ENCODE assay signal across 15 cellular contexts in the genomic region with DNA sequence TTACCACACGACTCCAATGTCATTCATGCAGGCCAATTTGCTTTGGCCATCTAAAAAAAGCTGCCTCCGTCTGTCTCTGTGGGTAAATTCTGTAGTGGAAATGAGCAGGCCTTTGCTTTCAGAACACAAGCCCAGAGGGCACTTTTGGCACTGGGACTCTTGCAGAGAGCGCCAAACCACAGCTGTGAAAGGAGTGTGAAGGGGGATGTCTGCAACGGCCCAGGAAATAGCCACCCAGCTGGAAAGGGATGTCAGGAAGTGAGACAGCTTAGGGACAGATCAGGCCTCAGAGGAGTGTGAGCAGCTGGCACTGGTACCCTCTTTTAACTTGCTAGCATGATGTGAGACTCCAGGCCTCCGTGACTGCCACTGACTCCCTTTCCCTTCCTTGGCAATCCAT.
A peak's percentile ranks its signal among the peaks of the same experiment; 100 is the strongest.
DNase-seq lines count a peak whose midpoint lies in the region; ATAC-seq and TF ChIP-seq lines count a peak whose summit lies in the region.
"Had no signal": no experiment of that assay in that cellular context is flagged by ENCODE, and none has a peak within 500 bp of the region (broad histone marks: within the 10 kb centered on the region; RNA-seq: fewer than 3 reads in every experiment).

No MANE protein-coding gene starts in this region.

- H3K9me3 Mint-ChIP-seq in activated CD4-positive, alpha-beta T cell treated with anti-CD3 and anti-CD28 coated beads, Interleukin-2, amount 10 ng/mL, durations not matched to agents 24 days and 14 days: no peaks in the 10 kb centered on the region
- H3K9me3 Mint-ChIP-seq in activated T-cell treated with anti-CD3 and anti-CD28 coated beads, Interleukin-2, amount 50 U/mL, for 72 hours: peaks cover 0 to 4% of the 10 kb centered on the region in 2 donors
- H3K9me3 Mint-ChIP-seq: activated B cell treated with CpG ODN at 0.5 μM for 24 hours, neural crest cell had no signal

- no peak overlapping the region for H3K27ac Mint-ChIP-seq in activated CD4-positive, alpha-beta T cell treated with anti-CD3 and anti-CD28 coated beads, Interleukin-2, amount 10 ng/mL, durations not matched to agents 24 days and 14 days
- no peak overlapping the region for H3K27ac Mint-ChIP-seq in activated T-cell treated with anti-CD3 and anti-CD28 coated beads, Interleukin-2, amount 50 U/mL, for 72 hours
- H3K27ac Mint-ChIP-seq: activated B cell treated with CpG ODN at 0.5 μM for 24 hours had no signal

- no peak overlapping the region for H3K4me3 ChIP-seq in smooth muscle cell
- H3K4me3 ChIP-seq: SJSA1, upper lobe of right lung had no signal

- no peak for TF ChIP-seq CTCF in smooth muscle cell (IDR thresholded peaks at IDR 0.05; ENCODE audit: borderline replicate concordance, insufficient read depth, poor library complexity, severe bottlenecking)

- intact Hi-C loops in Right ventricle myocardium superior (cut with DNase I) (no loop called here), cardiac septum (cut with DNase I) (no loop called here)
- intact Hi-C loops in activated CD4-positive, alpha-beta T cell treated with anti-CD3 and anti-CD28 coated beads, Interleukin-2, amount 10 ng/mL, durations not matched to agents 24 days and 14 days (cut with micrococcal nuclease): no loop called here

- H3K4me2 ChIP-seq in smooth muscle cell: no peak overlapping the region

- H3K27me3 Mint-ChIP-seq in activated CD4-positive, alpha-beta T cell treated with anti-CD3 and anti-CD28 coated beads, Interleukin-2, amount 10 ng/mL, durations not matched to agents 24 days and 14 days: no peaks in the 10 kb centered on the region
- no peaks in the 10 kb centered on the region for H3K27me3 Mint-ChIP-seq in activated T-cell treated with anti-CD3 and anti-CD28 coated beads, Interleukin-2, amount 50 U/mL, for 72 hours (ENCODE audit: low read depth)
- H3K27me3 Mint-ChIP-seq: activated B cell treated with CpG ODN at 0.5 μM for 24 hours had no signal

- ATAC-seq in Right ventricle myocardium superior (ENCODE audit: poor library complexity) (peak; percentile 60), HG02642 (IDR thresholded peaks at IDR 0.05; ENCODE audit: poor library complexity, unreplicated experiment) (peak; percentile 54), HG02840 (IDR thresholded peaks at IDR 0.05; ENCODE audit: low FRiP score, unreplicated experiment) (no peak)
- no peak for ATAC-seq in activated T-cell treated with anti-CD3 and anti-CD28 coated beads, Interleukin-2, amount 50 U/mL, for 72 hours (replicated peaks in 1 of 2)
- ATAC-seq: upper lobe of right lung had no signal

- no peaks in the 10 kb centered on the region for H4K20me1 ChIP-seq in smooth muscle cell (ENCODE audit: low read depth)

- peak; percentile 40 for DNase-seq in Right ventricle myocardium superior
- no peak for DNase-seq in cardiac septum (ENCODE audit: low spot score)
- peak; percentile 49 for DNase-seq in astrocyte of the hippocampus (ENCODE audit: low read depth, low spot score)
- no peak for DNase-seq in smooth muscle cell (lab: John Stamatoyannopoulos, UW; ENCODE audit: unreplicated experiment)
- DNase-seq in activated CD4-positive, alpha-beta T cell treated with anti-CD3 and anti-CD28 coated beads, Interleukin-2, amount 10 ng/mL, durations not matched to agents 24 days and 14 days: no peak
- no peak for DNase-seq in activated T-cell treated with anti-CD3 and anti-CD28 coated beads, Interleukin-2, amount 50 U/mL, for 72 hours
- DNase-seq: activated B cell treated with CpG ODN at 0.5 μM for 24 hours, DMS153, NCI-H1105, NCI-H510A treated with DMSO at 0.1 percent for 48 hours, upper lobe of right lung had no signal

- H3K4me3 Mint-ChIP-seq in activated CD4-positive, alpha-beta T cell treated with anti-CD3 and anti-CD28 coated beads, Interleukin-2, amount 10 ng/mL, durations not matched to agents 24 days and 14 days: no peak overlapping the region
- no peak overlapping the region for H3K4me3 Mint-ChIP-seq in activated T-cell treated with anti-CD3 and anti-CD28 coated beads, Interleukin-2, amount 50 U/mL, for 72 hours
- H3K4me3 Mint-ChIP-seq: activated B cell treated with CpG ODN at 0.5 μM for 24 hours, neural crest cell had no signal

- H3K27ac ChIP-seq in smooth muscle cell (ENCODE audit: low read depth): no peak overlapping the region
- H3K27ac ChIP-seq: SJSA1, upper lobe of right lung had no signal

- no peak overlapping the region for H3K9ac ChIP-seq in smooth muscle cell (ENCODE audit: low read depth)

- H3K4me1 Mint-ChIP-seq in activated CD4-positive, alpha-beta T cell treated with anti-CD3 and anti-CD28 coated beads, Interleukin-2, amount 10 ng/mL, durations not matched to agents 24 days and 14 days: no peaks in the 10 kb centered on the region
- H3K4me1 Mint-ChIP-seq in activated T-cell treated with anti-CD3 and anti-CD28 coated beads, Interleukin-2, amount 50 U/mL, for 72 hours (ENCODE audit: low read depth): no peaks in the 10 kb centered on the region
- H3K4me1 Mint-ChIP-seq: activated B cell treated with CpG ODN at 0.5 μM for 24 hours, neural crest cell had no signal

- no peaks in the 10 kb centered on the region for H3K9me3 ChIP-seq in smooth muscle cell (replicated peaks; ENCODE audit: low read depth)
- H3K9me3 ChIP-seq: SJSA1, upper lobe of right lung had no signal

- H3K27me3 ChIP-seq in smooth muscle cell (ENCODE audit: low read depth): no peaks in the 10 kb centered on the region
- H3K27me3 ChIP-seq: SJSA1, upper lobe of right lung had no signal

- no peaks in the 10 kb centered on the region for H3K36me3 Mint-ChIP-seq in activated CD4-positive, alpha-beta T cell treated with anti-CD3 and anti-CD28 coated beads, Interleukin-2, amount 10 ng/mL, durations not matched to agents 24 days and 14 days (ENCODE audit: low read depth)
- H3K36me3 Mint-ChIP-seq in activated T-cell treated with anti-CD3 and anti-CD28 coated beads, Interleukin-2, amount 50 U/mL, for 72 hours (ENCODE audit: insufficient read depth in 2 of 2): peaks cover 0 to 2% of the 10 kb centered on the region in 2 donors

- WGBS in smooth muscle cell (ENCODE audit: low lambda C conversion rate): 82% methylated on average over 5 of the region's 5 CpGs

- no peaks in the 10 kb centered on the region for H3F3A ChIP-seq in smooth muscle cell (ENCODE audit: low read depth)

- H3K79me2 ChIP-seq in smooth muscle cell (ENCODE audit: low read depth): no peaks in the 10 kb centered on the region

- peak overlapping the region; percentile 71 for H2AFZ ChIP-seq in smooth muscle cell (ENCODE audit: low read depth)

- H3K4me1 ChIP-seq in smooth muscle cell (ENCODE audit: low read depth): no peaks in the 10 kb centered on the region
- H3K4me1 ChIP-seq: upper lobe of right lung had no signal

- H3K36me3 ChIP-seq in smooth muscle cell (ENCODE audit: low read depth): no peaks in the 10 kb centered on the region
- H3K36me3 ChIP-seq: SJSA1, upper lobe of right lung had no signal

Comparison
In these comparisons a context has a peak if more than half of its experiments do, and no peak if none do; other contexts are left out.
1. DNase-seq: peak in Right ventricle myocardium superior (single experiment) and astrocyte of the hippocampus (single experiment); none in cardiac septum (single experiment), smooth muscle cell (single experiment), activated CD4-positive, alpha-beta T cell treated with anti-CD3 and anti-CD28 coated beads, Interleukin-2, amount 10 ng/mL, durations not matched to agents 24 days and 14 days (single experiment) and activated T-cell treated with anti-CD3 and anti-CD28 coated beads, Interleukin-2, amount 50 U/mL, for 72 hours (0 of 2).
2. ATAC-seq: peak in Right ventricle myocardium superior (single experiment) and HG02642 (single experiment); none in HG02840 (single experiment) and activated T-cell treated with anti-CD3 and anti-CD28 coated beads, Interleukin-2, amount 50 U/mL, for 72 hours (0 of 2).